1 cellular context compared by ENCODE assay signal in genomic region chr2:230903251-230904150, GRCh38.
TF ChIP-seq lines count a peak whose summit lies in the region.

No MANE protein-coding gene starts in this region.

TF ChIP-seq in GM12878, 131 proteins besides CTCF, POLR2A, EP300 and RAD21 (continued from another document):
- no peak for TF ChIP-seq MEF2B (IDR thresholded peaks at IDR 0.05; ENCODE audit: partially characterized antibody, poor library complexity, severe bottlenecking)
- TF ChIP-seq KLF5 (IDR thresholded peaks at IDR 0.05; ENCODE audit: partially characterized antibody), result no peak
- TF ChIP-seq, protein P1, sequence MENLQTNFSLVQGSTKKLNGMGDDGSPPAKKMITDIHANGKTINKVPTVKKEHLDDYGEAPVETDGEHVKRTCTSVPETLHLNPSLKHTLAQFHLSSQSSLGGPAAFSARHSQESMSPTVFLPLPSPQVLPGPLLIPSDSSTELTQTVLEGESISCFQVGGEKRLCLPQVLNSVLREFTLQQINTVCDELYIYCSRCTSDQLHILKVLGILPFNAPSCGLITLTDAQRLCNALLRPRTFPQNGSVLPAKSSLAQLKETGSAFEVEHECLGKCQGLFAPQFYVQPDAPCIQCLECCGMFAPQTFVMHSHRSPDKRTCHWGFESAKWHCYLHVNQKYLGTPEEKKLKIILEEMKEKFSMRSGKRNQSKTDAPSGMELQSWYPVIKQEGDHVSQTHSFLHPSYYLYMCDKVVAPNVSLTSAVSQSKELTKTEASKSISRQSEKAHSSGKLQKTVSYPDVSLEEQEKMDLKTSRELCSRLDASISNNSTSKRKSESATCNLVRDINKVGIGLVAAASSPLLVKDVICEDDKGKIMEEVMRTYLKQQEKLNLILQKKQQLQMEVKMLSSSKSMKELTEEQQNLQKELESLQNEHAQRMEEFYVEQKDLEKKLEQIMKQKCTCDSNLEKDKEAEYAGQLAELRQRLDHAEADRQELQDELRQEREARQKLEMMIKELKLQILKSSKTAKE (IDR thresholded peaks at IDR 0.05; ENCODE audit: low read depth, poor library complexity, severe bottlenecking), result no peak
- TF ChIP-seq, protein P2, sequence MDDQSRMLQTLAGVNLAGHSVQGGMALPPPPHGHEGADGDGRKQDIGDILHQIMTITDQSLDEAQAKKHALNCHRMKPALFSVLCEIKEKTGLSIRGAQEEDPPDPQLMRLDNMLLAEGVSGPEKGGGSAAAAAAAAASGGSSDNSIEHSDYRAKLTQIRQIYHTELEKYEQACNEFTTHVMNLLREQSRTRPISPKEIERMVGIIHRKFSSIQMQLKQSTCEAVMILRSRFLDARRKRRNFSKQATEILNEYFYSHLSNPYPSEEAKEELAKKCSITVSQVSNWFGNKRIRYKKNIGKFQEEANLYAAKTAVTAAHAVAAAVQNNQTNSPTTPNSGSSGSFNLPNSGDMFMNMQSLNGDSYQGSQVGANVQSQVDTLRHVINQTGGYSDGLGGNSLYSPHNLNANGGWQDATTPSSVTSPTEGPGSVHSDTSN (IDR thresholded peaks at IDR 0.05; ENCODE audit: insufficient replicate concordance, low read depth, low read length), result no peak
- TF ChIP-seq PAX8 (IDR thresholded peaks at IDR 0.05), result no peak
- no peak for TF ChIP-seq HDGF (IDR thresholded peaks at IDR 0.05)
- no peak for TF ChIP-seq NKRF (conservative IDR thresholded peaks at IDR 0.05)
- TF ChIP-seq, protein P3, sequence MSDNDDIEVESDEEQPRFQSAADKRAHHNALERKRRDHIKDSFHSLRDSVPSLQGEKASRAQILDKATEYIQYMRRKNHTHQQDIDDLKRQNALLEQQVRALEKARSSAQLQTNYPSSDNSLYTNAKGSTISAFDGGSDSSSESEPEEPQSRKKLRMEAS (IDR thresholded peaks at IDR 0.05; ENCODE audit: low read depth, low read length), result no peak
- no peak for TF ChIP-seq SMARCA5 (IDR thresholded peaks at IDR 0.05)
- TF ChIP-seq, protein P4, sequence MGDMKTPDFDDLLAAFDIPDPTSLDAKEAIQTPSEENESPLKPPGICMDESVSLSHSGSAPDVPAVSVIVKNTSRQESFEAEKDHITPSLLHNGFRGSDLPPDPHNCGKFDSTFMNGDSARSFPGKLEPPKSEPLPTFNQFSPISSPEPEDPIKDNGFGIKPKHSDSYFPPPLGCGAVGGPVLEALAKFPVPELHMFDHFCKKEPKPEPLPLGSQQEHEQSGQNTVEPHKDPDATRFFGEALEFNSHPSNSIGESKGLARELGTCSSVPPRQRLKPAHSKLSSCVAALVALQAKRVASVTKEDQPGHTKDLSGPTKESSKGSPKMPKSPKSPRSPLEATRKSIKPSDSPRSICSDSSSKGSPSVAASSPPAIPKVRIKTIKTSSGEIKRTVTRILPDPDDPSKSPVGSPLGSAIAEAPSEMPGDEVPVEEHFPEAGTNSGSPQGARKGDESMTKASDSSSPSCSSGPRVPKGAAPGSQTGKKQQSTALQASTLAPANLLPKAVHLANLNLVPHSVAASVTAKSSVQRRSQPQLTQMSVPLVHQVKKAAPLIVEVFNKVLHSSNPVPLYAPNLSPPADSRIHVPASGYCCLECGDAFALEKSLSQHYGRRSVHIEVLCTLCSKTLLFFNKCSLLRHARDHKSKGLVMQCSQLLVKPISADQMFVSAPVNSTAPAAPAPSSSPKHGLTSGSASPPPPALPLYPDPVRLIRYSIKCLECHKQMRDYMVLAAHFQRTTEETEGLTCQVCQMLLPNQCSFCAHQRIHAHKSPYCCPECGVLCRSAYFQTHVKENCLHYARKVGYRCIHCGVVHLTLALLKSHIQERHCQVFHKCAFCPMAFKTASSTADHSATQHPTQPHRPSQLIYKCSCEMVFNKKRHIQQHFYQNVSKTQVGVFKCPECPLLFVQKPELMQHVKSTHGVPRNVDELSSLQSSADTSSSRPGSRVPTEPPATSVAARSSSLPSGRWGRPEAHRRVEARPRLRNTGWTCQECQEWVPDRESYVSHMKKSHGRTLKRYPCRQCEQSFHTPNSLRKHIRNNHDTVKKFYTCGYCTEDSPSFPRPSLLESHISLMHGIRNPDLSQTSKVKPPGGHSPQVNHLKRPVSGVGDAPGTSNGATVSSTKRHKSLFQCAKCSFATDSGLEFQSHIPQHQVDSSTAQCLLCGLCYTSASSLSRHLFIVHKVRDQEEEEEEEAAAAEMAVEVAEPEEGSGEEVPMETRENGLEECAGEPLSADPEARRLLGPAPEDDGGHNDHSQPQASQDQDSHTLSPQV (IDR thresholded peaks at IDR 0.05), result no peak
- no peak for TF ChIP-seq ATF7 (IDR thresholded peaks at IDR 0.05; ENCODE audit: low read depth)
- no peak for TF ChIP-seq ZNF217 (IDR thresholded peaks at IDR 0.05)
TF ChIP-seq in GM12878: peak in this region for 0.
